1 cellular context compared by ENCODE assay signal in the genomic region with DNA sequence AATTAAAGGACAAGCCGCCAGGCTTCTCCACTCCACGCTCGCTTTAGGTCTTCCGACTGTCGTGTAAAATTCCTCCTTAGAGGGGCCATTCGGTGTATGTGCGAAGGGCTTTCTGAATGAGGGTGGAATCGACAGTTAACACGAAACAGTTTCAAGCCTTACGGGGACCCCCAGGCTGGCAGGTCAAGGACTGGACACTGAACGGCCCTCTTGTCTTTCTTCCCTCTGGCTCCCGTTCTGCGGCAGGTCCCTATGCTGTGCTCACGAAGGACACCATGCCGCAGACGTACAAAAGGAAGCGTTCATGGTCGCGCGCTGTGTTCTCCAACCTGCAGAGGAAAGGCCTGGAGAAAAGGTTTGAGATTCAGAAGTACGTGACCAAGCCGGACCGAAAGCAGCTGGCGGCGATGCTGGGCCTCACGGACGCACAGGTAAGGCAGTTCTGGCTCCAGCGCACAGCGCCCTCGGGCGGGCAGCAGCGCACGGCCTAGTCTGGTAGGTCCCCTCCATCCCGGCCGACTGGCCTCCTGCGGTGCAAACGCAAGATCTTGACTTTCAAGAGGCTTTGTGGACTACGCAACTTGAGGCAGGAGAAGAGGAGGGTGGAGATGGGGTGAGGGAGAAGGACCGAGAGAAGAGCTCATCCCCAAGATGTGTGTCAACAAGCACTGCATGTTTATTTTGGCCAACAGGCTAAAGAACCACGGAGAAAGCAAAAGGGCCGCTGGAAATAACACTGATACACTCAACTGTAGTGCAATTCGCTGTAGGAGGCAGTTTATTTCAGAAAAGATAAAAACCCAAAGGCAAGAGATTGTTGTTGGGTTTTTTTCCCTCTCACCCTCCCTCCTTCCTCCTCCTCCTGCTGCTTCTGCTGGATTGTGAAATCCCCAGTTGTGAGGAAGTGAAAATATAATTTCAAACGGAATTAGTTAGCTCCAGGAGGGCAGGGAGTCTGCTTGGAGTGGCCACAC.
TF ChIP-seq lines count a peak whose summit lies in the region.

No MANE protein-coding gene starts in this region.

TF ChIP-seq in H1, 55 proteins besides CTCF, POLR2A, EP300 and RAD21:
- no peak for TF ChIP-seq RXRA (IDR thresholded peaks at IDR 0.05; ENCODE audit: insufficient read depth, low read depth, low read length)
- TF ChIP-seq SIX5 (IDR thresholded peaks at IDR 0.05; ENCODE audit: low read depth, low read length), result no peak
- peak; percentile 25 for TF ChIP-seq ASH2L (IDR thresholded peaks at IDR 0.05; ENCODE audit: low read length)
- no peak for TF ChIP-seq MAFK (IDR thresholded peaks at IDR 0.05; ENCODE audit: low read depth, low read length)
- TF ChIP-seq TCF12 (IDR thresholded peaks at IDR 0.05; ENCODE audit: low read depth, low read length), result 0 out of 2 replicates have a peak, but pooled peaks have one; percentile 6
- TF ChIP-seq, protein P1, sequence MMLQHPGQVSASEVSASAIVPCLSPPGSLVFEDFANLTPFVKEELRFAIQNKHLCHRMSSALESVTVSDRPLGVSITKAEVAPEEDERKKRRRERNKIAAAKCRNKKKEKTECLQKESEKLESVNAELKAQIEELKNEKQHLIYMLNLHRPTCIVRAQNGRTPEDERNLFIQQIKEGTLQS (IDR thresholded peaks at IDR 0.05; ENCODE audit: insufficient read depth, low read depth, low read length), result no peak
- peak; percentile 40 for TF ChIP-seq SUZ12 (IDR thresholded peaks at IDR 0.05; ENCODE audit: low read length)
- peak; percentile 24 for TF ChIP-seq RNF2 (IDR thresholded peaks at IDR 0.05; ENCODE audit: borderline replicate concordance, low read depth, low read length, missing control alignments, poor library complexity, severe bottlenecking)
- TF ChIP-seq EZH2 (IDR thresholded peaks at IDR 0.05; ENCODE audit: low read depth, low read length, severe bottlenecking), result peak; percentile 77
- peak; percentile 41; the same call in 1 of the 2 replicates for TF ChIP-seq YY1 (IDR thresholded peaks at IDR 0.05; ENCODE audit: low read depth, low read length)
- TF ChIP-seq, protein P2, sequence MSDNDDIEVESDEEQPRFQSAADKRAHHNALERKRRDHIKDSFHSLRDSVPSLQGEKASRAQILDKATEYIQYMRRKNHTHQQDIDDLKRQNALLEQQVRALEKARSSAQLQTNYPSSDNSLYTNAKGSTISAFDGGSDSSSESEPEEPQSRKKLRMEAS (IDR thresholded peaks at IDR 0.05), result peak; percentile 19; the same call in 1 of the 2 replicates
- TF ChIP-seq CEBPB (IDR thresholded peaks at IDR 0.05; ENCODE audit: low read depth, low read length), result peak; percentile 66; the same call in 1 of the 2 replicates
- TF ChIP-seq SRF (IDR thresholded peaks at IDR 0.05; ENCODE audit: low read depth, low read length), result no peak
- no peak for TF ChIP-seq SP4 (IDR thresholded peaks at IDR 0.05; ENCODE audit: low read length)
